In genomic region chr13:113458218-113459065, GRCh38 we compare ENCODE assay signal across 9 cellular contexts. TPM values are rescaled to one million over a fixed set of nuclear protein-coding genes. Genes with fewer than 3 reads are reported as not detected.
DNase-seq lines count a peak whose midpoint lies in the region; ATAC-seq and TF ChIP-seq lines count a peak whose summit lies in the region.
"Had no signal": no experiment of that assay in that cellular context is flagged by ENCODE, and none has a peak within 500 bp of the region (broad histone marks: within the 10 kb centered on the region; RNA-seq: fewer than 3 reads in every experiment).

No MANE protein-coding gene starts in this region.

- H3K4me3 ChIP-seq in A673 (ENCODE audit: low read depth, low read length, poor library complexity, severe bottlenecking) (peak overlapping the region; percentile 3), HAP-1 (no peak overlapping the region), adipocyte (ENCODE audit: low read length) (no peak overlapping the region)

- DNase-seq in A673 (ENCODE audit: low spot score) (peak; percentile 93), HAP-1 (ENCODE audit: low spot score in 2 of 2) (peak; percentile 21 to 68), adipocyte (ENCODE audit: low read depth) (peak; percentile 7), iPS-NIHi11 (ENCODE audit: low spot score) (peak; percentile 55), midbrain (lab: John Stamatoyannopoulos, UW) (no peak), hypothalamus (lab: John Stamatoyannopoulos, UW) (no peak)
- no peak for DNase-seq in stimulated activated CD4-positive, alpha-beta T cell treated with anti-CD3 and anti-CD28 coated beads, Interleukin-12 subunit alpha, Interleukin-12 subunit beta, amount 100 ng/mL, for 4 hours
- DNase-seq: T-helper 9 cell had no signal

- H3K36me3 ChIP-seq in A673 (ENCODE audit: insufficient read depth, low read length, poor library complexity, severe bottlenecking) (peaks cover 30% of the 10 kb centered on the region), HAP-1 (replicated peaks) (peaks cover 65% of the 10 kb centered on the region), adipocyte (ENCODE audit: control insufficient read depth, insufficient read depth, low read length, severe bottlenecking) (peaks cover 55% of the 10 kb centered on the region)

- H3K4me1 ChIP-seq in A673 (ENCODE audit: insufficient read depth, low read length, poor library complexity, severe bottlenecking) (peaks cover 35% of the 10 kb centered on the region), HAP-1 (no peaks in the 10 kb centered on the region), adipocyte (ENCODE audit: control insufficient read depth, insufficient read depth, low read length) (no peaks in the 10 kb centered on the region)

- H3K9ac ChIP-seq in adipocyte (ENCODE audit: low read length), result no peak overlapping the region

- no peaks in the 10 kb centered on the region for H3K9me3 ChIP-seq in A673 (ENCODE audit: low read depth, low read length, poor library complexity, severe bottlenecking)
- H3K9me3 ChIP-seq in HAP-1, result no peaks in the 10 kb centered on the region
- no peaks in the 10 kb centered on the region for H3K9me3 ChIP-seq in adipocyte (ENCODE audit: control insufficient read depth, low read length)

- CTCF ChIA-PET in A673 (lab: Charles Lee), result interaction anchor here (0.6 to 2.4 kb wide), 4 partner anchors 30 to 103 kb away, joined by 3 to 20 read pairs (median 4); no protein-coding TSS in a partner anchor

- peak; percentile 44 for TF ChIP-seq CTCF in A673 (conservative IDR thresholded peaks at IDR 0.05; ENCODE audit: low read depth, low read length)

- ATAC-seq in GM21447 (IDR thresholded peaks at IDR 0.05; ENCODE audit: unreplicated experiment), result no peak

- POLR2A ChIA-PET in A673 (lab: Charles Lee; ENCODE audit: low non-redundant PET), result no interaction called here

- H3K27ac ChIP-seq in A673 (ENCODE audit: low read depth, low read length, poor library complexity, severe bottlenecking), result peak overlapping the region; percentile 80

- in situ Hi-C loops in HAP-1 (cut with MboI; ENCODE audit: low sequenced_read_pairs), result no loop called here

- BruUV-seq in A673 (replicated peaks; lab: Mats Ljungman, UMichigan), result no TSS peak

- H3K27me3 ChIP-seq in A673 (replicated peaks; ENCODE audit: insufficient read depth, low read depth, low read length, poor library complexity) (no peaks in the 10 kb centered on the region), HAP-1 (ENCODE audit: low read depth) (no peaks in the 10 kb centered on the region), adipocyte (replicated peaks; ENCODE audit: control insufficient read depth, insufficient read depth, low read length) (no peaks in the 10 kb centered on the region)

- intact Hi-C loops in A673 (cut with micrococcal nuclease; ENCODE audit: unreplicated experiment), result loop anchor here (1.0 kb wide), 1 partner anchor 104 kb away; no protein-coding TSS in a partner anchor

RNA-seq across cellular contexts. Expression of gene ADPRHL1, which starts 5.2 kb away (rescaled TPM):
- 3.9 and 4.4 TPM in 2 replicates for total RNA-seq in A673 (2021)

RNA-seq across cellular contexts. Expression of gene DCUN1D2, which starts 32.1 kb away (rescaled TPM):
- 38.6 and 44.8 TPM in 2 replicates for total RNA-seq in A673 (2021)

Comparison
In these comparisons a context has a peak if more than half of its experiments do, and no peak if none do; other contexts are left out.
1. DNase-seq: peak in A673 (single experiment), HAP-1 (2 of 2), adipocyte (single experiment) and iPS-NIHi11 (single experiment); none in stimulated activated CD4-positive, alpha-beta T cell treated with anti-CD3 and anti-CD28 coated beads, Interleukin-12 subunit alpha, Interleukin-12 subunit beta, amount 100 ng/mL, for 4 hours (single experiment), midbrain (single experiment) and hypothalamus (0 of 51).